ENCODE assay signal across 11 cellular contexts in the genomic region with DNA sequence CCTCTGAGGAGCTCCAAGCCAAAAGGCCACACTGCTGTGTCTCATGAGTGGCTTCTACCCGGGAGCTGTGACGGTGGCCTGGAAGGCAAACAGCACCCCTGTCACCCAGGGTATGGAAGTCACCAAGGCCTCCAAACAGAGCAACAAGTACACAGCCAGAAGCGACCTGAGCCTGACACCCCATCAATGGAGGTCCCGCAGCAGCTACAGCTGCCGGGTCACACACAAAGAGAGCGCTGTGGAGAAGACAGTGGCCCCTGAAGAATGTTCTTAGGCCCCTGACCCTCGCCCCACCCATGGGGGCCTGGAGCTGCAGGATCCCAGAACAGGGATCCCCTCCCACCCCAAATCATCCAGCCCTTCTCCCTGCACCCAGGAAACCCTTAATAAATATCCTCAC. TPM values are rescaled to one million over a fixed set of nuclear protein-coding genes. Genes with fewer than 3 reads are reported as not detected.
"Had no signal": no experiment of that assay in that cellular context is flagged by ENCODE, and none has a peak within 500 bp of the region (broad histone marks: within the 10 kb centered on the region; RNA-seq: fewer than 3 reads in every experiment).

No MANE protein-coding gene starts in this region.

- H3K9me3 ChIP-seq: HAP-1 had no signal

- ATAC-seq: HCT116, K562 had no signal

- H3K9me3 Mint-ChIP-seq: HFFc6 had no signal

- H3K4me3 Mint-ChIP-seq: HFFc6 had no signal

- H3K27ac ChIP-seq: GM23248, HL-60 had no signal

- H3K4me1 ChIP-seq: HAP-1 had no signal

- H3K36me3 ChIP-seq: HAP-1 had no signal

- H3K4me3 ChIP-seq: GM23248, HAP-1, K562 had no signal

- DNase-seq: GM23248, GOT3, H7, HFFc6, IMR-90 had no signal

- H3K9ac ChIP-seq: GM23248 had no signal

- H3K27ac Mint-ChIP-seq: HFFc6 had no signal

RNA-seq across cellular contexts. Expression of a gene that starts 4.9 kb away (rescaled TPM):
- total RNA-seq: GM23248, H4, HFFc6, HT-29, IMR-90, K562 had no signal
- polyA plus RNA-seq: GM23248, IMR-90, K562 had no signal

RNA-seq across cellular contexts. Expression of a gene that starts 40.9 kb away (rescaled TPM):
- total RNA-seq: GM23248, H4, H7, HFFc6, HT-29, IMR-90, K562 had no signal
- polyA plus RNA-seq: GM23248, IMR-90, K562 had no signal

RNA-seq across cellular contexts. Expression of a gene that starts 55.2 kb away (rescaled TPM):
- total RNA-seq: GM23248, H7, HFFc6, HT-29, K562 had no signal
- polyA plus RNA-seq: GM23248, K562 had no signal
